Comparison of ENCODE assay signal across 21 cellular contexts in genomic region chr2:39061280-39061679, GRCh38. TPM values are rescaled to one million over a fixed set of nuclear protein-coding genes. Genes with fewer than 3 reads are reported as not detected.
DNase-seq lines count a peak whose midpoint lies in the region; ATAC-seq and TF ChIP-seq lines count a peak whose summit lies in the region.
"Had no signal": no experiment of that assay in that cellular context is flagged by ENCODE, and none has a peak within 500 bp of the region (broad histone marks: within the 10 kb centered on the region; RNA-seq: fewer than 3 reads in every experiment).

No MANE protein-coding gene starts in this region.

- peaks cover 6% of the 10 kb centered on the region for H3K4me1 Mint-ChIP-seq in CD8-positive, alpha-beta T cell (ENCODE audit: low read depth)
- peaks cover 22% of the 10 kb centered on the region for H3K4me1 Mint-ChIP-seq in activated T-helper 2 cell treated with anti-CD3 and anti-CD28 coated beads, Interferon-gamma antibody, Interleukin-2, Interleukin-4, amounts not matched to agents 10 μg/mL and 5 μg/mL and 100 μg/mL, durations not matched to agents 14 hours and 24 hours and 36 hours (ENCODE audit: low read depth)
- H3K4me1 Mint-ChIP-seq in nephron progenitor cell = peaks cover 14% of the 10 kb centered on the region
- H3K4me1 Mint-ChIP-seq in natural killer cell treated with Interleukin-12 subunit alpha and Interleukin-12 subunit beta and Interleukin-15 and Interleukin-18, amount 100 ng/mL, for 72 hours (ENCODE audit: low read depth in 2 of 2) = peaks cover 13 to 14% of the 10 kb centered on the region in 2 donors

- intact Hi-C loops in CD8-positive, alpha-beta T cell (cut with DNase I, micrococcal nuclease) = loop anchor here in 1 of 2 experiments (10.0 kb wide), 1 partner anchor 674 kb away; no protein-coding TSS in a partner anchor
- intact Hi-C loops in activated T-helper 2 cell treated with anti-CD3 and anti-CD28 coated beads, Interferon-gamma antibody, Interleukin-2, Interleukin-4, amounts not matched to agents 10 μg/mL and 5 μg/mL and 100 μg/mL, durations not matched to agents 14 hours and 24 hours and 36 hours (cut with micrococcal nuclease) = no loop called here

- no peak overlapping the region for H3K27ac ChIP-seq in CD8-positive, alpha-beta T cell (ENCODE audit: low read depth, low read length)
- H3K27ac ChIP-seq in HEK293 (ENCODE audit: extremely low read depth, low read depth, low read length) = no peak overlapping the region
- H3K27ac ChIP-seq: BLaER1 had no signal

- H3K27ac Mint-ChIP-seq in CD8-positive, alpha-beta T cell = peak overlapping the region; percentile 72
- peak overlapping the region; percentile 60 for H3K27ac Mint-ChIP-seq in activated T-helper 2 cell treated with anti-CD3 and anti-CD28 coated beads, Interferon-gamma antibody, Interleukin-2, Interleukin-4, amounts not matched to agents 10 μg/mL and 5 μg/mL and 100 μg/mL, durations not matched to agents 14 hours and 24 hours and 36 hours
- peak overlapping the region; percentile 92 for H3K27ac Mint-ChIP-seq in nephron progenitor cell
- H3K27ac Mint-ChIP-seq in natural killer cell treated with Interleukin-12 subunit alpha and Interleukin-12 subunit beta and Interleukin-15 and Interleukin-18, amount 100 ng/mL, for 72 hours = peak overlapping the region in 1 of 2 donors; percentile 48
- H3K27ac Mint-ChIP-seq: HFFc6, IgD-negative memory B cell had no signal

- DNase-seq in CD8-positive, alpha-beta T cell = no peak
- DNase-seq in activated T-helper 2 cell treated with anti-CD3 and anti-CD28 coated beads, Interferon-gamma antibody, Interleukin-2, Interleukin-4, amounts not matched to agents 10 μg/mL and 5 μg/mL and 100 μg/mL, durations not matched to agents 14 hours and 24 hours and 36 hours (ENCODE audit: low spot score) = no peak
- DNase-seq in nephron progenitor cell (no peak), NCI-H748 treated with DMSO at 0.1 percent for 48 hours (lab: John Stamatoyannopoulos, UW) (no peak)
- DNase-seq in natural killer cell treated with Interleukin-12 subunit alpha and Interleukin-12 subunit beta and Interleukin-15 and Interleukin-18, amount 100 ng/mL, for 72 hours (ENCODE audit: low spot score) = no peak
- DNase-seq: CD4-positive, alpha-beta memory T cell; DMS53; EL; GOT3; HFFc6; MM.1S; NCI-H1092 treated with DMSO at 0.1 percent for 48 hours; NCI-H146; NCI-H2081; NK-92 treated with Interleukin-12 subunit alpha and Interleukin-12 subunit beta, amount 100 ng/mL, for 24 hours had no signal

- no peaks in the 10 kb centered on the region for H3K4me1 ChIP-seq in CD8-positive, alpha-beta T cell (ENCODE audit: insufficient read depth, low read length)
- H3K4me1 ChIP-seq in HEK293 (ENCODE audit: control insufficient read depth, insufficient read depth, low read length) = peaks cover 2% of the 10 kb centered on the region
- H3K4me1 ChIP-seq: BLaER1 had no signal

- H3K4me3 ChIP-seq in CD8-positive, alpha-beta T cell (ENCODE audit: low read depth, low read length) = no peak overlapping the region
- H3K4me3 ChIP-seq in HEK293 (ENCODE audit: low read depth, low read length) = no peak overlapping the region
- H3K4me3 ChIP-seq: BLaER1, GM12878 had no signal

- peaks cover 3% of the 10 kb centered on the region for H3K36me3 ChIP-seq in CD8-positive, alpha-beta T cell (ENCODE audit: insufficient read depth, low read length)
- H3K36me3 ChIP-seq in HEK293 (ENCODE audit: control insufficient read depth in 2 of 2, insufficient read depth in 1 of 2, low read length in 2 of 2) = peaks cover 0 to 8% of the 10 kb centered on the region in 2 experiments; a peak in 1 of 3 replicates

- ATAC-seq in CD8-positive, alpha-beta T cell = no peak
- ATAC-seq in natural killer cell treated with Interleukin-12 subunit alpha and Interleukin-12 subunit beta and Interleukin-15 and Interleukin-18, amount 100 ng/mL, for 72 hours = no peak
- ATAC-seq in GM18907 (IDR thresholded peaks at IDR 0.05; ENCODE audit: unreplicated experiment) = no peak
- ATAC-seq: GM12878, Right ventricle myocardium inferior had no signal

- H3K4me3 Mint-ChIP-seq in CD8-positive, alpha-beta T cell = no peak overlapping the region
- no peak overlapping the region for H3K4me3 Mint-ChIP-seq in activated T-helper 2 cell treated with anti-CD3 and anti-CD28 coated beads, Interferon-gamma antibody, Interleukin-2, Interleukin-4, amounts not matched to agents 10 μg/mL and 5 μg/mL and 100 μg/mL, durations not matched to agents 14 hours and 24 hours and 36 hours (ENCODE audit: low read depth)
- H3K4me3 Mint-ChIP-seq in nephron progenitor cell = no peak overlapping the region
- H3K4me3 Mint-ChIP-seq in natural killer cell treated with Interleukin-12 subunit alpha and Interleukin-12 subunit beta and Interleukin-15 and Interleukin-18, amount 100 ng/mL, for 72 hours = no peak overlapping the region
- H3K4me3 Mint-ChIP-seq: CD4-positive, alpha-beta memory T cell; HFFc6; IgD-negative memory B cell had no signal

- no peaks in the 10 kb centered on the region for H3K9me3 Mint-ChIP-seq in CD8-positive, alpha-beta T cell
- no peaks in the 10 kb centered on the region for H3K9me3 Mint-ChIP-seq in activated T-helper 2 cell treated with anti-CD3 and anti-CD28 coated beads, Interferon-gamma antibody, Interleukin-2, Interleukin-4, amounts not matched to agents 10 μg/mL and 5 μg/mL and 100 μg/mL, durations not matched to agents 14 hours and 24 hours and 36 hours
- H3K9me3 Mint-ChIP-seq in nephron progenitor cell = no peaks in the 10 kb centered on the region
- no peaks in the 10 kb centered on the region for H3K9me3 Mint-ChIP-seq in natural killer cell treated with Interleukin-12 subunit alpha and Interleukin-12 subunit beta and Interleukin-15 and Interleukin-18, amount 100 ng/mL, for 72 hours
- H3K9me3 Mint-ChIP-seq: CD4-positive, alpha-beta memory T cell; HFFc6; IgD-negative memory B cell had no signal

- H3K9me3 ChIP-seq in CD8-positive, alpha-beta T cell (ENCODE audit: low read length) = no peaks in the 10 kb centered on the region
- no peaks in the 10 kb centered on the region for H3K9me3 ChIP-seq in HEK293 (ENCODE audit: control insufficient read depth, insufficient read depth, low read depth, low read length)
- H3K9me3 ChIP-seq: BLaER1 had no signal

- CTCF ChIA-PET in CD8-positive, alpha-beta T cell (lab: Charles Lee) = interaction anchor here (0.6 to 11.2 kb wide), 8 partner anchors 31 to 302 kb away, joined by 3 to 268 read pairs (median 5); no protein-coding TSS in a partner anchor
- CTCF ChIA-PET in HEK293 (lab: Yijun Ruan, JAX) = interaction anchor here (0.7 to 12.2 kb wide), 6 partner anchors 20 to 669 kb away, joined by 3 to 221 read pairs (median 4); no protein-coding TSS in a partner anchor

- no peaks in the 10 kb centered on the region for H3K27me3 Mint-ChIP-seq in CD8-positive, alpha-beta T cell (ENCODE audit: low read depth)
- H3K27me3 Mint-ChIP-seq in activated T-helper 2 cell treated with anti-CD3 and anti-CD28 coated beads, Interferon-gamma antibody, Interleukin-2, Interleukin-4, amounts not matched to agents 10 μg/mL and 5 μg/mL and 100 μg/mL, durations not matched to agents 14 hours and 24 hours and 36 hours (ENCODE audit: low read depth) = no peaks in the 10 kb centered on the region
- no peaks in the 10 kb centered on the region for H3K27me3 Mint-ChIP-seq in nephron progenitor cell (ENCODE audit: low read depth, poor library complexity)
- no peaks in the 10 kb centered on the region for H3K27me3 Mint-ChIP-seq in natural killer cell treated with Interleukin-12 subunit alpha and Interleukin-12 subunit beta and Interleukin-15 and Interleukin-18, amount 100 ng/mL, for 72 hours
- H3K27me3 Mint-ChIP-seq: CD4-positive, alpha-beta memory T cell; IgD-negative memory B cell had no signal

- peaks cover 16% of the 10 kb centered on the region for H3K36me3 Mint-ChIP-seq in CD8-positive, alpha-beta T cell
- peaks cover 35% of the 10 kb centered on the region for H3K36me3 Mint-ChIP-seq in activated T-helper 2 cell treated with anti-CD3 and anti-CD28 coated beads, Interferon-gamma antibody, Interleukin-2, Interleukin-4, amounts not matched to agents 10 μg/mL and 5 μg/mL and 100 μg/mL, durations not matched to agents 14 hours and 24 hours and 36 hours (ENCODE audit: low read depth)
- H3K36me3 Mint-ChIP-seq in nephron progenitor cell (ENCODE audit: low read depth) = peaks cover 9% of the 10 kb centered on the region
- peaks cover 8% of the 10 kb centered on the region for H3K36me3 Mint-ChIP-seq in natural killer cell treated with Interleukin-12 subunit alpha and Interleukin-12 subunit beta and Interleukin-15 and Interleukin-18, amount 100 ng/mL, for 72 hours

- TF ChIP-seq CTCF in CD8-positive, alpha-beta T cell (IDR thresholded peaks at IDR 0.05) = no peak
- TF ChIP-seq CTCF in HEK293 (tag by site-specific recombination; IDR thresholded peaks at IDR 0.05) = no peak
- TF ChIP-seq CTCF in nephron progenitor cell (IDR thresholded peaks at IDR 0.05) = no peak

- H3K27me3 ChIP-seq in CD8-positive, alpha-beta T cell (ENCODE audit: insufficient read depth, low read length) = no peaks in the 10 kb centered on the region
- H3K27me3 ChIP-seq: BLaER1 had no signal

- POLR2A ChIA-PET in CD8-positive, alpha-beta T cell (lab: Charles Lee) = interaction anchor here (0.5 to 1.4 kb wide), 2 partner anchors 57 to 59 kb away, joined by 3 to 5 read pairs; partner anchors contain the start of gene SOS1
- POLR2A ChIA-PET in HEK293 (lab: Yijun Ruan, JAX) = no interaction called here

TF ChIP-seq in HEK293, 187 proteins besides CTCF, POLR2A, EP300 and RAD21 (continues in another document):
- TF ChIP-seq ZNF324 (tag by site-specific recombination; IDR thresholded peaks at IDR 0.05) = no peak
- TF ChIP-seq ZNF580 (tag by site-specific recombination; IDR thresholded peaks at IDR 0.05) = peak; percentile 39; the same call in 1 of the 2 replicates

RNA-seq across cellular contexts. Expression of gene SOS1, which starts 59.6 kb away (rescaled TPM):
- 10 to 100 TPM; 20.2 to 22.8 TPM for total RNA-seq in CD8-positive, alpha-beta T cell
- total RNA-seq in activated T-helper 2 cell treated with anti-CD3 and anti-CD28 coated beads, Interferon-gamma antibody, Interleukin-2, Interleukin-4, amounts not matched to agents 10 μg/mL and 5 μg/mL and 100 μg/mL, durations not matched to agents 14 hours and 24 hours and 36 hours = 52.6 and 64.2 TPM in 2 replicates
- 10 to 100 TPM; 57.9 to 67.1 TPM for total RNA-seq in natural killer cell treated with Interleukin-12 subunit alpha and Interleukin-12 subunit beta and Interleukin-15 and Interleukin-18, amount 100 ng/mL, for 72 hours
